1 cellular context compared by ENCODE assay signal in the genomic region with DNA sequence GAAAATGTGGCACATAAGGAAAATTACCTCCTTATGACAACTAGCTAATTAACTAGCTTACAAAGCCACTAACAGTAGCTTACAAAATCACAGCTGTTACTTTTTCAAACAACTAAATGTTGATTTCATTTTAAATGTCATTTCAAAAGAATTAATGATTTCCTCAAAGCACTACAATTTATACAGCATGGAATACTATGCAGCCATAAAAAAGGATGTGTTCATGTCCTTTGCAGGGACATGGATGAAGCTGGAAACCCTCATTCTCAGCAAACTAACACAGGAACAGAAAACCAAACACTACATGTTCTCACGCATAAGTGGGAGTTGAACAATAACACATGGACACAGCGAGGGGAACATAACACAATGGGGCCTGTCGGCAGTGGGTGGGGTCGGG. TPM values are rescaled to one million over a fixed set of nuclear protein-coding genes. Genes with fewer than 3 reads are reported as not detected.
"Had no signal": no experiment of that assay in that cellular context is flagged by ENCODE, and none has a peak within 500 bp of the region (broad histone marks: within the 10 kb centered on the region; RNA-seq: fewer than 3 reads in every experiment).

No MANE protein-coding gene starts in this region.

RNA-seq across cellular contexts. Expression of gene RUNX2, which starts 50.4 kb away (rescaled TPM):
- total RNA-seq: G401 had no signal
